Comparison of ENCODE assay signal across 2 cellular contexts in genomic region chr5:167030500-167031120, GRCh38.
TF ChIP-seq lines count a peak whose summit lies in the region.

No MANE protein-coding gene starts in this region.

TF ChIP-seq in HEK293T, 16 proteins besides CTCF, POLR2A, EP300 and RAD21 (continued from another document):
- TF ChIP-seq LEF1 (IDR thresholded peaks at IDR 0.05; ENCODE audit: borderline replicate concordance): no peak
- TF ChIP-seq SUZ12 (IDR thresholded peaks at IDR 0.05): no peak
- TF ChIP-seq SP1 (IDR thresholded peaks at IDR 0.05): no peak
- no peak for TF ChIP-seq ELF4 (IDR thresholded peaks at IDR 0.05)
- no peak for TF ChIP-seq FOXA1 (IDR thresholded peaks at IDR 0.05)
- TF ChIP-seq ARNT (IDR thresholded peaks at IDR 0.05): no peak
- TF ChIP-seq L3MBTL2 (conservative IDR thresholded peaks at IDR 0.05): no peak
- no peak for TF ChIP-seq ZNF384 (IDR thresholded peaks at IDR 0.05)
- TF ChIP-seq CTBP1 (IDR thresholded peaks at IDR 0.05; ENCODE audit: borderline replicate concordance): no peak

TF ChIP-seq in WTC11, 78 proteins besides CTCF, POLR2A, EP300 and RAD21 (continued from another document):
- TF ChIP-seq IRF1 (CRISPR knock-in tag; IDR thresholded peaks at IDR 0.05) (no peak), NR1H2 (CRISPR knock-in tag; IDR thresholded peaks at IDR 0.05) (no peak), FOXK1 (CRISPR knock-in tag; IDR thresholded peaks at IDR 0.05) (peak; percentile 57; the same call in 1 of the 2 replicates), TCF7 (CRISPR knock-in tag; IDR thresholded peaks at IDR 0.05; ENCODE audit: low read depth) (no peak), SMAD3 (CRISPR knock-in tag; IDR thresholded peaks at IDR 0.05; ENCODE audit: borderline replicate concordance) (no peak), JAZF1 (CRISPR knock-in tag; IDR thresholded peaks at IDR 0.05) (no peak), ZBTB21 (CRISPR knock-in tag; IDR thresholded peaks at IDR 0.05; ENCODE audit: borderline replicate concordance) (no peak), KAT7 (CRISPR knock-in tag; IDR thresholded peaks at IDR 0.05; ENCODE audit: borderline replicate concordance) (no peak), ETV6 (CRISPR knock-in tag; IDR thresholded peaks at IDR 0.05) (no peak), ESRRA (CRISPR knock-in tag; IDR thresholded peaks at IDR 0.05; ENCODE audit: borderline replicate concordance) (no peak), RELA (CRISPR knock-in tag; IDR thresholded peaks at IDR 0.05; ENCODE audit: borderline replicate concordance) (no peak), SMAD4 (CRISPR knock-in tag; IDR thresholded peaks at IDR 0.05) (no peak), ZNF138 (CRISPR knock-in tag; conservative IDR thresholded peaks at IDR 0.05) (no peak), CDX4 (CRISPR knock-in tag; IDR thresholded peaks at IDR 0.05; ENCODE audit: borderline replicate concordance) (no peak), PREB (CRISPR knock-in tag; IDR thresholded peaks at IDR 0.05; ENCODE audit: borderline replicate concordance) (no peak), ZNF423 (CRISPR knock-in tag; IDR thresholded peaks at IDR 0.05) (no peak), AFF4 (CRISPR knock-in tag; IDR thresholded peaks at IDR 0.05; ENCODE audit: borderline replicate concordance) (no peak), ARID4B (CRISPR knock-in tag; IDR thresholded peaks at IDR 0.05; ENCODE audit: borderline replicate concordance) (0 out of 2 replicates have a peak, but pooled peaks have one; percentile 36), ZNF425 (CRISPR knock-in tag; conservative IDR thresholded peaks at IDR 0.05) (no peak)
